18 cellular contexts compared by ENCODE assay signal in genomic region chr1:41480204-41481108, GRCh38. TPM values are rescaled to one million over a fixed set of nuclear protein-coding genes. Genes with fewer than 3 reads are reported as not detected.
"Had no signal": no experiment of that assay in that cellular context is flagged by ENCODE, and none has a peak within 500 bp of the region (broad histone marks: within the 10 kb centered on the region; RNA-seq: fewer than 3 reads in every experiment).

No MANE protein-coding gene starts in this region.

- H3K9me3 Mint-ChIP-seq: activated naive CD8-positive, alpha-beta T cell treated with anti-CD3 and anti-CD28 coated beads, Interleukin-2, amount 50 U/mL, for 24 hours; T-cell; type B pancreatic cell had no signal

- H3K27me3 Mint-ChIP-seq: type B pancreatic cell had no signal

- H3K4me1 Mint-ChIP-seq: activated naive CD8-positive, alpha-beta T cell treated with anti-CD3 and anti-CD28 coated beads, Interleukin-2, amount 50 U/mL, for 24 hours; T-cell had no signal

- DNase-seq: activated CD4-positive, alpha-beta T cell treated with anti-CD3 and anti-CD28 coated beads, Interleukin-2, amount 50 U/mL, for 4 hours; activated naive CD4-positive, alpha-beta T cell; activated naive CD8-positive, alpha-beta T cell treated with anti-CD3 and anti-CD28 coated beads, Interleukin-2, amount 50 U/mL, for 24 hours; activated T-cell treated with anti-CD3 and anti-CD28 coated beads for 4 hours; erythroblast; islet precursor cell; left ventricle myocardium superior; mesendoderm; stimulated activated CD4-positive, alpha-beta T cell treated with anti-CD3 and anti-CD28 coated beads, Interleukin-4, amount 100 ng/mL, for 4 hours; stimulated activated CD8-positive, alpha-beta memory T cell treated with anti-CD3 and anti-CD28 coated beads, Interleukin-4, amount 100 ng/mL, for 48 hours; stimulated activated naive CD4-positive, alpha-beta T cell treated with Interleukin-2 at 50 U/mL for 16 hours; T-cell; T-helper 9 cell had no signal

- H3K27ac ChIP-seq: suprapubic skin had no signal

- ATAC-seq: activated CD4-positive, CD25-positive, alpha-beta regulatory T cell treated with anti-CD3 and anti-CD28 coated beads, Interleukin-2, amount 50 U/mL, for 24 hours; activated naive CD8-positive, alpha-beta T cell treated with anti-CD3 and anti-CD28 coated beads, Interleukin-2, amount 50 U/mL, for 24 hours; gastroesophageal sphincter; left ventricle myocardium superior; T-cell had no signal

- H3K27me3 ChIP-seq: gastroesophageal sphincter, suprapubic skin had no signal

- H3K9me3 ChIP-seq: gastroesophageal sphincter, suprapubic skin had no signal

- H3K36me3 Mint-ChIP-seq: T-cell, type B pancreatic cell had no signal

- H3K27ac Mint-ChIP-seq: activated naive CD8-positive, alpha-beta T cell treated with anti-CD3 and anti-CD28 coated beads, Interleukin-2, amount 50 U/mL, for 24 hours; T-cell; type B pancreatic cell had no signal

- H3K36me3 ChIP-seq: gastroesophageal sphincter, suprapubic skin had no signal

- H3K4me3 ChIP-seq: gastroesophageal sphincter, suprapubic skin had no signal

- H3K4me3 Mint-ChIP-seq: activated naive CD8-positive, alpha-beta T cell treated with anti-CD3 and anti-CD28 coated beads, Interleukin-2, amount 50 U/mL, for 24 hours; T-cell; type B pancreatic cell had no signal

RNA-seq across cellular contexts. Expression of gene EDN2, which starts 4.0 kb away (rescaled TPM):
- total RNA-seq: skeletal muscle tissue, T-cell had no signal
